Comparison of ENCODE assay signal across 8 cellular contexts in the genomic region with DNA sequence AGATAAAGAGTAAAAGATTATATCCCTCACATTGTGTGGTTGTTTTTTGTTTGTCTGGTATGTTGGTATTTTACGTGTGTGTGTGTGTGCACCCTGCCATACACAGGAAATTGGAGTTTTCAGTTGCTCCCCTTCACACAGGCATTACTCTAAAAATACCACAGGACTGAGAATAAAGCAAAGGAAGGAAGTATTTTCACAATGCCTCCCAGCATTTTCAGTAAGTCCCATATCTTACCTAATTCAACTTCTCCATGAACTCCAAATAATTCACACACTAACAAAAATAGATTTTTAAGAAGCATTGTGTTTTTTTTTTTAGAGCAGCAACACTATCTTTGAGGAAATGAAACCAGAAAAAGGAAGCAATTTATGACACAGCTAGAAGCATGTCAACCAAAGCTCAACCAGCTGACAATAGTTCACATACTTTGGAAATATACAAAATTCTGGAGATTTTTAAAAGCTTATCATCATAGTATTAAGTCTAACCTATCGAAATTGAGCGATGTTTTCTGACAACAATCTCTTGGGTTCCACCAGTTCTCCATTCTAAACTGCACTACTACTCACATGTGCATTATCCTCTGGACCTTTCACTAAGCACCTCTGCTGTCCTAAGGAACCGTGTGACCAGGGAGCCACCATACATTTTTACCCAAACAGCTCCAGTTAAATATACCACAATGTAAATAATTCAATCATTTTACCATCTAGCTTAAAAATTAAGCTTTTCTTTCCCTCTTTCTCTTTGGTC. TPM values are rescaled to one million over a fixed set of nuclear protein-coding genes. Genes with fewer than 3 reads are reported as not detected.
DNase-seq lines count a peak whose midpoint lies in the region; ATAC-seq and TF ChIP-seq lines count a peak whose summit lies in the region.

No MANE protein-coding gene starts in this region.

- no peak for TF ChIP-seq CTCF in ovary (IDR thresholded peaks at IDR 0.05)

- peak overlapping the region; percentile 78 for H3K4me2 ChIP-seq in BLaER1

- H3K4me1 Mint-ChIP-seq in activated naive CD8-positive, alpha-beta T cell (ENCODE audit: low read depth) = peaks cover 68% of the 10 kb centered on the region

- no peak for TF ChIP-seq EP300 in ovary (IDR thresholded peaks at IDR 0.05)

- H3K36me3 ChIP-seq in BLaER1 = no peaks in the 10 kb centered on the region; the same call in 1 of the 2 replicates
- no peaks in the 10 kb centered on the region for H3K36me3 ChIP-seq in ovary

- DNase-seq in medulla oblongata (ENCODE audit: extremely low spot score) (peak; percentile 67), ovary (no peak)
- no peak for DNase-seq in effector CD8-positive, alpha-beta T cell (lab: John Stamatoyannopoulos, UW)

- no peaks in the 10 kb centered on the region for H3K27me3 ChIP-seq in BLaER1
- no peaks in the 10 kb centered on the region for H3K27me3 ChIP-seq in ovary

- H3K27ac ChIP-seq in BLaER1 (peak overlapping the region; percentile 98), ovary (no peak overlapping the region)

- peaks cover 3% of the 10 kb centered on the region for H3K36me3 Mint-ChIP-seq in activated naive CD8-positive, alpha-beta T cell

- H3K9me3 ChIP-seq in BLaER1 (no peaks in the 10 kb centered on the region), ovary (no peaks in the 10 kb centered on the region)

- no peaks in the 10 kb centered on the region for H3K9me3 Mint-ChIP-seq in activated naive CD8-positive, alpha-beta T cell (ENCODE audit: low read depth)

- no peaks in the 10 kb centered on the region for H3K27me3 Mint-ChIP-seq in activated naive CD8-positive, alpha-beta T cell

- H4K20me1 ChIP-seq in BLaER1 = peaks cover 39% of the 10 kb centered on the region

- H3K4me3 ChIP-seq in BLaER1 (peak overlapping the region; percentile 79), ovary (no peak overlapping the region)

- intact Hi-C loops in ovary (cut with DNase I) = loop anchor here in 1 of 4 donors (10.0 kb wide), 1 partner anchor 366 kb away; no protein-coding TSS in a partner anchor

- ATAC-seq in GM19351 (IDR thresholded peaks at IDR 0.05; ENCODE audit: unreplicated experiment) (peak; percentile 41), HG03571 (IDR thresholded peaks at IDR 0.05; ENCODE audit: unreplicated experiment) (peak; percentile 36), HG02970 (IDR thresholded peaks at IDR 0.05; ENCODE audit: low FRiP score, unreplicated experiment) (no peak)

- peak overlapping the region; percentile 97 for H3K27ac Mint-ChIP-seq in activated naive CD8-positive, alpha-beta T cell

- peaks cover 59% of the 10 kb centered on the region for H3K4me1 ChIP-seq in BLaER1
- peaks cover 11% of the 10 kb centered on the region for H3K4me1 ChIP-seq in ovary (ENCODE audit: insufficient read depth)

- TF ChIP-seq POLR2A in ovary (IDR thresholded peaks at IDR 0.05) = no peak

- peak overlapping the region; percentile 97 for H3K4me3 Mint-ChIP-seq in activated naive CD8-positive, alpha-beta T cell

- WGBS in ovary, 3 donors = 47 to 68% (median 55%) methylated on average over 4 of the region's 4 CpGs

- H3K9ac ChIP-seq in BLaER1 = peak overlapping the region; percentile 97

RNA-seq across cellular contexts. Expression of gene UBE2J1, which starts 2.1 kb away (rescaled TPM):
- 10 to 100 TPM; 25.3 to 48.6 (median 35.8) TPM for total RNA-seq in ovary
- polyA plus RNA-seq in ovary = 10 to 100 TPM; 21.6 to 40.6 TPM

RNA-seq across cellular contexts. Expression of gene GABRR2, which starts 35.4 kb away (rescaled TPM):
- 1 to 10 TPM in 1 of 7 donors, under 1 TPM in 5, not detected in 1; 0.24 to 1.1 (median 0.52) TPM for total RNA-seq in ovary
- polyA plus RNA-seq in ovary = under 1 TPM; 0.24 to 0.70 TPM
